16 cellular contexts compared by ENCODE assay signal in genomic region chr5:132688536-132689409, GRCh38. TPM values are rescaled to one million over a fixed set of nuclear protein-coding genes. Genes with fewer than 3 reads are reported as not detected.
A peak's percentile ranks its signal among the peaks of the same experiment; 100 is the strongest.
DNase-seq lines count a peak whose midpoint lies in the region; ATAC-seq and TF ChIP-seq lines count a peak whose summit lies in the region.
"Had no signal": no experiment of that assay in that cellular context is flagged by ENCODE, and none has a peak within 500 bp of the region (broad histone marks: within the 10 kb centered on the region; RNA-seq: fewer than 3 reads in every experiment).

No MANE protein-coding gene starts in this region.

- peaks cover 0 to 1% of the 10 kb centered on the region in 2 donors for H3K36me3 Mint-ChIP-seq in activated T-cell treated with anti-CD3 and anti-CD28 coated beads, Interleukin-2, amount 50 U/mL, for 72 hours (ENCODE audit: insufficient read depth in 2 of 2)

- no peaks in the 10 kb centered on the region for H4K20me1 ChIP-seq in Loucy (ENCODE audit: insufficient read depth, low read length, poor library complexity, severe bottlenecking)

- no peak overlapping the region for H3K27ac ChIP-seq in Peyer's patch
- H3K27ac ChIP-seq: cardiac muscle cell, VCaP had no signal

- H3K36me3 ChIP-seq in Loucy (ENCODE audit: insufficient read depth, low read length) (no peaks in the 10 kb centered on the region), Peyer's patch (no peaks in the 10 kb centered on the region)
- H3K36me3 ChIP-seq: cardiac muscle cell, HAP-1 had no signal

- H3K79me2 ChIP-seq in Loucy (ENCODE audit: insufficient read depth, low read length): no peaks in the 10 kb centered on the region

- H3K27ac Mint-ChIP-seq in activated T-cell treated with anti-CD3 and anti-CD28 coated beads, Interleukin-2, amount 50 U/mL, for 72 hours: peak overlapping the region; percentile 12
- H3K27ac Mint-ChIP-seq: stimulated activated naive B cell treated with anti-CD40 and anti-IgM and Interleukin-4, amounts not matched to agents 10 μg/mL and 1 μg/mL and 100 μg/mL, for 72 hours had no signal

- H3K4me3 ChIP-seq in Loucy (ENCODE audit: low read length, poor library complexity, severe bottlenecking): peak overlapping the region; percentile 49
- H3K4me3 ChIP-seq in Peyer's patch: no peak overlapping the region
- H3K4me3 ChIP-seq: cardiac muscle cell, HAP-1 had no signal

- no peak overlapping the region for H2AFZ ChIP-seq in Loucy (ENCODE audit: low read length)

- TF ChIP-seq CTCF in Loucy (conservative IDR thresholded peaks at IDR 0.05; ENCODE audit: low read length): no peak
- no peak for TF ChIP-seq CTCF in Peyer's patch (IDR thresholded peaks at IDR 0.05)

- DNase-seq in stimulated activated CD4-positive, alpha-beta T cell treated with anti-CD3 and anti-CD28 coated beads, Interleukin-15, amount 100 ng/mL, for 24 hours: peak; percentile 51
- DNase-seq in stimulated activated CD4-positive, alpha-beta T cell treated with anti-CD3 and anti-CD28 coated beads, Interleukin-1b, Interleukin-23, amount 100 ng/mL, for 48 hours: no peak
- peak; percentile 19 to 25 for DNase-seq in activated T-cell treated with anti-CD3 and anti-CD28 coated beads, Interleukin-2, amount 50 U/mL, for 72 hours
- DNase-seq in midbrain (lab: John Stamatoyannopoulos, UW) (no peak), NCI-H128 (lab: John Stamatoyannopoulos, UW; ENCODE audit: unreplicated experiment) (no peak), Peyer's patch (no peak), activated gamma-delta T cell (lab: John Stamatoyannopoulos, UW) (no peak)
- DNase-seq: NCI-H510A; stimulated activated naive B cell treated with anti-CD40 and anti-IgM and Interleukin-4, amounts not matched to agents 10 μg/mL and 1 μg/mL and 100 μg/mL, for 72 hours had no signal

- H3K9me3 Mint-ChIP-seq in activated T-cell treated with anti-CD3 and anti-CD28 coated beads, Interleukin-2, amount 50 U/mL, for 72 hours: no peaks in the 10 kb centered on the region
- H3K9me3 Mint-ChIP-seq: stimulated activated naive B cell treated with anti-CD40 and anti-IgM and Interleukin-4, amounts not matched to agents 10 μg/mL and 1 μg/mL and 100 μg/mL, for 72 hours had no signal

- H3K4me2 ChIP-seq in Loucy (ENCODE audit: low read depth, low read length, poor library complexity, severe bottlenecking): peak overlapping the region; percentile 54

- peak; percentile 78 to 84 for ATAC-seq in activated T-cell treated with anti-CD3 and anti-CD28 coated beads, Interleukin-2, amount 50 U/mL, for 72 hours (replicated peaks in 1 of 2)

- H3K9me3 ChIP-seq in Loucy (ENCODE audit: insufficient read depth, low read depth, low read length): no peaks in the 10 kb centered on the region
- no peaks in the 10 kb centered on the region for H3K9me3 ChIP-seq in Peyer's patch
- H3K9me3 ChIP-seq: HAP-1 had no signal

- no peaks in the 10 kb centered on the region for H3K27me3 ChIP-seq in Loucy (ENCODE audit: insufficient read depth, low read length, poor library complexity, severe bottlenecking)
- H3K27me3 ChIP-seq in Peyer's patch: no peaks in the 10 kb centered on the region
- H3K27me3 ChIP-seq: cardiac muscle cell had no signal

- H3K4me1 ChIP-seq in Loucy (ENCODE audit: insufficient read depth, low read length, poor library complexity, severe bottlenecking) (peaks cover 19% of the 10 kb centered on the region), Peyer's patch (no peaks in the 10 kb centered on the region)
- H3K4me1 ChIP-seq: HAP-1 had no signal

- H3K4me3 Mint-ChIP-seq in activated T-cell treated with anti-CD3 and anti-CD28 coated beads, Interleukin-2, amount 50 U/mL, for 72 hours: peak overlapping the region; percentile 20 to 68
- H3K4me3 Mint-ChIP-seq: stimulated activated naive B cell treated with anti-CD40 and anti-IgM and Interleukin-4, amounts not matched to agents 10 μg/mL and 1 μg/mL and 100 μg/mL, for 72 hours had no signal

- no peaks in the 10 kb centered on the region for H3K9me2 ChIP-seq in Loucy (replicated peaks; ENCODE audit: low read depth, low read length)

- TF ChIP-seq POLR2A in Peyer's patch (IDR thresholded peaks at IDR 0.05): no peak

- no peak overlapping the region for H3K9ac ChIP-seq in Loucy (ENCODE audit: low read depth, low read length, poor library complexity, severe bottlenecking)

- no peaks in the 10 kb centered on the region for H3F3A ChIP-seq in Loucy (ENCODE audit: low read depth)

- H3K4me1 Mint-ChIP-seq in activated T-cell treated with anti-CD3 and anti-CD28 coated beads, Interleukin-2, amount 50 U/mL, for 72 hours (ENCODE audit: low read depth): peaks cover 43% of the 10 kb centered on the region

- no peaks in the 10 kb centered on the region for H3K27me3 Mint-ChIP-seq in activated T-cell treated with anti-CD3 and anti-CD28 coated beads, Interleukin-2, amount 50 U/mL, for 72 hours (ENCODE audit: low read depth)

RNA-seq across cellular contexts. Expression of gene IL4, which starts 15.0 kb away (rescaled TPM):
- 1 to 10 TPM; 1.2 to 1.5 TPM for total RNA-seq in activated T-cell treated with anti-CD3 and anti-CD28 coated beads, Interleukin-2, amount 50 U/mL, for 72 hours
- not detected for total RNA-seq in Peyer's patch
- total RNA-seq: cardiac muscle cell, fibroblast of villous mesenchyme, mononuclear cell, skeletal muscle tissue had no signal

RNA-seq across cellular contexts. Expression of gene IL13, which starts 30.8 kb away (rescaled TPM):
- total RNA-seq in activated T-cell treated with anti-CD3 and anti-CD28 coated beads, Interleukin-2, amount 50 U/mL, for 72 hours: 10 to 100 TPM in 1 of 2 donors, 1 to 10 TPM in 1; 8.0 to 16.3 TPM
- total RNA-seq in Peyer's patch: not detected
- total RNA-seq: cardiac muscle cell, fibroblast of villous mesenchyme, skeletal muscle tissue had no signal

RNA-seq across cellular contexts. Expression of gene KIF3A, which starts 48.6 kb away (rescaled TPM):
- 10 to 100 TPM; 20.0 to 26.9 TPM for total RNA-seq in activated T-cell treated with anti-CD3 and anti-CD28 coated beads, Interleukin-2, amount 50 U/mL, for 72 hours
- total RNA-seq in Peyer's patch: 10 to 100 TPM in 1 of 4 donors, 1 to 10 TPM in 3; 1.5 to 32.2 (median 4.0) TPM

RNA-seq across cellular contexts. Expression of gene CCNI2, which starts 58.5 kb away (rescaled TPM):
- 1 to 10 TPM; 3.4 to 4.6 TPM for total RNA-seq in activated T-cell treated with anti-CD3 and anti-CD28 coated beads, Interleukin-2, amount 50 U/mL, for 72 hours
- 10 to 100 TPM in 2 of 4 donors, 1 to 10 TPM in 2; 7.1 to 30.8 (median 11.7) TPM for total RNA-seq in Peyer's patch
- total RNA-seq: cardiac muscle cell, fibroblast of villous mesenchyme, skeletal muscle tissue had no signal

Comparison
In these comparisons a context has a peak if more than half of its experiments do, and no peak if none do; other contexts are left out.
1. DNase-seq: peak in stimulated activated CD4-positive, alpha-beta T cell treated with anti-CD3 and anti-CD28 coated beads, Interleukin-15, amount 100 ng/mL, for 24 hours (single experiment) and activated T-cell treated with anti-CD3 and anti-CD28 coated beads, Interleukin-2, amount 50 U/mL, for 72 hours (2 of 2); none in stimulated activated CD4-positive, alpha-beta T cell treated with anti-CD3 and anti-CD28 coated beads, Interleukin-1b, Interleukin-23, amount 100 ng/mL, for 48 hours (single experiment), midbrain (single experiment), NCI-H128 (single experiment), Peyer's patch (0 of 3) and activated gamma-delta T cell (single experiment).
2. RNA of gene IL13, which starts 30.8 kb away (total RNA-seq): 8.0 to 16.3 TPM in activated T-cell treated with anti-CD3 and anti-CD28 coated beads, Interleukin-2, amount 50 U/mL, for 72 hours; not detected in Peyer's patch; every median in the first group is over 4 times any median in the second.